Comparison of ENCODE assay signal across 8 cellular contexts in genomic region chr17:7583253-7584109, GRCh38. TPM values are rescaled to one million over a fixed set of nuclear protein-coding genes. Genes with fewer than 3 reads are reported as not detected.
DNase-seq lines count a peak whose midpoint lies in the region; ATAC-seq and TF ChIP-seq lines count a peak whose summit lies in the region.

MPDU1 (plus strand) TSS chr17:7583852; CDS start chr17:7583863, 11 bp downstream.

- peaks cover 59% of the 10 kb centered on the region for H3K79me2 ChIP-seq in osteoblast (ENCODE audit: insufficient read depth, low read length)

- no peaks in the 10 kb centered on the region for H3K27me3 Mint-ChIP-seq in activated naive CD8-positive, alpha-beta T cell

- ATAC-seq in HG02571 (IDR thresholded peaks at IDR 0.05; ENCODE audit: unreplicated experiment), result peak; percentile 58
- peak; percentile 76 for ATAC-seq in thoracic aorta (ENCODE audit: insufficient number of reproducible peaks, low FRiP score, low read depth)

- DNase-seq in GM04504 (ENCODE audit: low read depth) (peak; percentile 91), NCI-H1105 (lab: John Stamatoyannopoulos, UW) (peak; percentile 98), SKM-1 treated with dmso at 0.1 percent for 144 hours (lab: John Stamatoyannopoulos, UW; ENCODE audit: unreplicated experiment) (peak; percentile 79), glomerular visceral epithelial cell (ENCODE audit: extremely low spot score) (peak; percentile 96), osteoblast (ENCODE audit: insufficient read length, low spot score, missing footprints) (peak; percentile 98), thoracic aorta (ENCODE audit: low spot score) (peak; percentile 87)

- H2AFZ ChIP-seq in osteoblast (ENCODE audit: low read length), result peak within 1 kb of the TSS; percentile 98

- H3K36me3 Mint-ChIP-seq in activated naive CD8-positive, alpha-beta T cell, result peaks cover 6% of the 10 kb centered on the region

- H3K4me3 ChIP-seq in osteoblast (ENCODE audit: insufficient read depth, low read length) (peak within 1 kb of the TSS; percentile 92), thoracic aorta (peak within 1 kb of the TSS; percentile 75)

- H3K9me3 Mint-ChIP-seq in activated naive CD8-positive, alpha-beta T cell (ENCODE audit: low read depth), result no peaks in the 10 kb centered on the region

- H3K4me1 Mint-ChIP-seq in activated naive CD8-positive, alpha-beta T cell (ENCODE audit: low read depth), result peaks cover 54% of the 10 kb centered on the region

- peaks cover 13% of the 10 kb centered on the region for H3K36me3 ChIP-seq in osteoblast (ENCODE audit: insufficient read depth, low read length)
- peaks cover 2% of the 10 kb centered on the region for H3K36me3 ChIP-seq in thoracic aorta

- H3K27ac Mint-ChIP-seq in activated naive CD8-positive, alpha-beta T cell, result peak within 1 kb of the TSS; percentile 100

- H3K4me3 Mint-ChIP-seq in activated naive CD8-positive, alpha-beta T cell, result peak within 1 kb of the TSS; percentile 100

- H3K4me2 ChIP-seq in osteoblast (ENCODE audit: insufficient read depth, low read length), result peak within 1 kb of the TSS; percentile 97

- no peaks in the 10 kb centered on the region for H3K9me3 ChIP-seq in osteoblast (ENCODE audit: low read depth, low read length)
- no peaks in the 10 kb centered on the region for H3K9me3 ChIP-seq in thoracic aorta

- no peaks in the 10 kb centered on the region for H3K27me3 ChIP-seq in osteoblast (ENCODE audit: insufficient read depth, low read length)
- H3K27me3 ChIP-seq in thoracic aorta (replicated peaks; ENCODE audit: insufficient read depth), result no peaks in the 10 kb centered on the region

- TF ChIP-seq CTCF in osteoblast (IDR thresholded peaks at IDR 0.05; ENCODE audit: extremely low read depth, low read depth, low read length), result no peak
- TF ChIP-seq CTCF in thoracic aorta (IDR thresholded peaks at IDR 0.05), result no peak

- peak within 1 kb of the TSS; percentile 99 for H3K27ac ChIP-seq in osteoblast (ENCODE audit: low read depth, low read length)
- peak within 1 kb of the TSS; percentile 88 to 89 for H3K27ac ChIP-seq in thoracic aorta

- H3K4me1 ChIP-seq in osteoblast (ENCODE audit: insufficient read depth, low read length) (peaks cover 60% of the 10 kb centered on the region), thoracic aorta (ENCODE audit: control insufficient read depth in 1 of 2, low read depth in 2 of 2) (peaks cover 49 to 62% of the 10 kb centered on the region in 2 donors)

- peaks cover 15% of the 10 kb centered on the region for H4K20me1 ChIP-seq in osteoblast (ENCODE audit: insufficient read depth, low read length)

RNA-seq across cellular contexts. Expression of gene MPDU1, which starts in this region (rescaled TPM):
- total RNA-seq in osteoblast (60.1 and 64.1 TPM in 2 replicates), thoracic aorta (10 to 100 TPM; 31.1 to 38.9 TPM)

Comparison
In these comparisons a context has a peak if more than half of its experiments do, and no peak if none do; other contexts are left out.
1. Peak in every context shown above with its lines: DNase-seq, ATAC-seq, H3K4me3 ChIP-seq and H3K27ac ChIP-seq.